ENCODE assay signal across 9 cellular contexts in genomic region chr9:134644715-134645606, GRCh38. TPM values are rescaled to one million over a fixed set of nuclear protein-coding genes. Genes with fewer than 3 reads are reported as not detected.
DNase-seq lines count a peak whose midpoint lies in the region; ATAC-seq, FAIRE-seq and TF ChIP-seq lines count a peak whose summit lies in the region.
"Had no signal": no experiment of that assay in that cellular context is flagged by ENCODE, and none has a peak within 500 bp of the region (broad histone marks: within the 10 kb centered on the region; RNA-seq: fewer than 3 reads in every experiment).

No MANE protein-coding gene starts in this region.

- H3K9me3 ChIP-seq in IMR-90 (ENCODE audit: control insufficient read depth, insufficient read depth, low read length) (no peaks in the 10 kb centered on the region), HepG2 (ENCODE audit: low read length) (no peaks in the 10 kb centered on the region), tibial artery (no peaks in the 10 kb centered on the region)

- CTCF ChIA-PET in IMR-90 (lab: Yijun Ruan, JAX), result no interaction called here
- CTCF ChIA-PET in HepG2 (lab: Yijun Ruan, JAX; ENCODE audit: low intra/inter-chr PET ratio, low total read pairs), result no interaction called here

- peaks cover 29% of the 10 kb centered on the region for H3K9me1 ChIP-seq in IMR-90 (ENCODE audit: insufficient read depth, low read length)

- H2BK15ac ChIP-seq in IMR-90 (ENCODE audit: low read depth, low read length), result no peak overlapping the region; the same call in 2 of the 3 replicates

- H3K18ac ChIP-seq in IMR-90 (ENCODE audit: low read depth, low read length), result peak overlapping the region; percentile 4; the same call in 1 of the 2 replicates

- TF ChIP-seq POLR2A in IMR-90 (IDR thresholded peaks at IDR 0.05; ENCODE audit: low read depth, low read length) (no peak; the same call in 1 of the 2 replicates), HepG2 (IDR thresholded peaks at IDR 0.05; ENCODE audit: insufficient read depth in 1 of 2, low read depth in 2 of 2, low read length in 2 of 2) (no peak)

- dilution Hi-C loops in IMR-90 (cut with HindIII; ENCODE audit: low sequenced_read_pairs, unreplicated experiment), result no loop called here

- H3K36me3 ChIP-seq in IMR-90 (ENCODE audit: control insufficient read depth, insufficient read depth, low read length) (peaks cover 30% of the 10 kb centered on the region), bronchial epithelial cell (ENCODE audit: control insufficient read depth, insufficient read depth, low read length) (no peaks in the 10 kb centered on the region), HepG2 (replicated peaks in 1 of 2; ENCODE audit: control insufficient read depth in 1 of 2, insufficient read depth in 2 of 2, low read length in 2 of 2) (no peaks in the 10 kb centered on the region), tibial artery (no peaks in the 10 kb centered on the region)

- no TSS peak for BruUV-seq in IMR-90 (replicated peaks; lab: Mats Ljungman, UMichigan)
- BruUV-seq in HepG2 (replicated peaks; lab: Mats Ljungman, UMichigan), result no TSS peak

- DNase-seq in IMR-90, result peak; percentile 99
- DNase-seq in bronchial epithelial cell (ENCODE audit: low read depth), result peak; percentile 92
- no peak for DNase-seq in HepG2 (ENCODE audit: low spot score)
- DNase-seq in tibial artery, result peak; percentile 85 to 93
- DNase-seq in NCI-H2107 (lab: John Stamatoyannopoulos, UW), result no peak
- DNase-seq in inferior parietal cortex (ENCODE audit: extremely low spot score), result no peak
- no peak for DNase-seq in NCI-H510A treated with DMSO at 0.1 percent for 48 hours (lab: John Stamatoyannopoulos, UW)

- H3K79me1 ChIP-seq in IMR-90 (ENCODE audit: low read depth in 1 of 2, low read length in 2 of 2), result peaks cover 0 to 55% of the 10 kb centered on the region in 2 experiments; a peak in 3 of 4 replicates

- peak overlapping the region; percentile 38; the same call in 1 of the 2 replicates for H2BK120ac ChIP-seq in IMR-90 (ENCODE audit: low read depth, low read length)

- intact Hi-C loops in IMR-90 (cut with micrococcal nuclease), result loop anchor here (2.0 to 10.0 kb wide), 5 partner anchors 16 to 480 kb away; partner anchors contain the start of gene RNU6ATAC
- intact Hi-C loops in HepG2 (cut with micrococcal nuclease; ENCODE audit: unreplicated experiment), result no loop called here
- intact Hi-C loops in tibial artery (cut with DNase I; ENCODE audit: low total_unique reads), result loop anchor here (5.0 to 10.0 kb wide), 2 partner anchors 193 to 470 kb away; no protein-coding TSS in a partner anchor

- no peak overlapping the region for H2BK20ac ChIP-seq in IMR-90 (ENCODE audit: low read depth, low read length)

- H2AFZ ChIP-seq in IMR-90 (replicated peaks; ENCODE audit: low read length, poor library complexity) (peak overlapping the region; percentile 82), HepG2 (ENCODE audit: low read length) (no peak overlapping the region)

- ATAC-seq in IMR-90 (ENCODE audit: low read depth) (peak; percentile 44), HepG2 (no peak; the same call in 2 of the 3 replicates), GM19324 (IDR thresholded peaks at IDR 0.05; ENCODE audit: low FRiP score, unreplicated experiment) (no peak)

- H3K27me3 ChIP-seq in IMR-90 (ENCODE audit: control insufficient read depth, insufficient read depth, low read length) (no peaks in the 10 kb centered on the region), bronchial epithelial cell (ENCODE audit: control insufficient read depth, insufficient read depth, low read length) (no peaks in the 10 kb centered on the region), HepG2 (ENCODE audit: control insufficient read depth in 1 of 2, insufficient read depth in 2 of 2, low read length in 2 of 2) (peaks cover 11 to 60% of the 10 kb centered on the region in 2 experiments), tibial artery (no peaks in the 10 kb centered on the region)

- peak overlapping the region; percentile 84 for H2AK9ac ChIP-seq in IMR-90 (replicated peaks; ENCODE audit: low read depth, low read length, poor library complexity)

- WGBS in IMR-90 (ENCODE audit: extremely low coverage in 2 of 2, insufficient read length in 1 of 2), 2 experiments, result 0% methylated on average over 6 of the region's 22 CpGs; no CpG with 5 or more reads in 1 of the 2 experiments
- 5% methylated on average over 6 of the region's 22 CpGs for WGBS in HepG2 (ENCODE audit: low lambda C conversion rate)

- H3K23ac ChIP-seq in IMR-90 (ENCODE audit: low read depth, low read length), result peak overlapping the region; percentile 66; the same call in 1 of the 2 replicates

- H4K8ac ChIP-seq in IMR-90 (ENCODE audit: low read depth in 2 of 2, low read length in 2 of 2), result peak overlapping the region in 1 of 2 experiments; percentile 47; a peak in 2 of 4 replicates

- peaks cover 66% of the 10 kb centered on the region for H4K20me1 ChIP-seq in IMR-90 (ENCODE audit: insufficient read depth, low read length)
- H4K20me1 ChIP-seq in HepG2 (ENCODE audit: insufficient read depth, low read length), result no peaks in the 10 kb centered on the region

- H3K4me3 ChIP-seq in IMR-90 (ENCODE audit: insufficient read depth, low read depth, low read length) (peak overlapping the region; percentile 44), bronchial epithelial cell (ENCODE audit: low read depth, low read length) (no peak overlapping the region), HepG2 (replicated peaks in 1 of 3; ENCODE audit: insufficient read depth in 1 of 3, low read depth in 2 of 3, low read length in 3 of 3) (no peak overlapping the region), tibial artery (peak overlapping the region; percentile 82 to 91)

- FAIRE-seq in bronchial epithelial cell (lab: Jason Lieb, UNC), result no peak
- FAIRE-seq in HepG2 (lab: Jason Lieb, UNC), result no peak
- FAIRE-seq: colon had no signal

- no peaks in the 10 kb centered on the region for H3K79me2 ChIP-seq in HepG2 (ENCODE audit: insufficient read depth, low read length)

- H3K14ac ChIP-seq in IMR-90 (replicated peaks; ENCODE audit: low read depth, low read length), result peak overlapping the region; percentile 35

- H3K9ac ChIP-seq in IMR-90 (ENCODE audit: low read depth, low read length) (peak overlapping the region; percentile 54), HepG2 (ENCODE audit: insufficient read depth, low read depth, low read length) (no peak overlapping the region)

- TF ChIP-seq EP300 in HepG2 (IDR thresholded peaks at IDR 0.05; ENCODE audit: low read depth in 2 of 2, low read length in 2 of 2) (no peak), HepG2 (CRISPR knock-in tag; IDR thresholded peaks at IDR 0.05; ENCODE audit: borderline replicate concordance) (no peak)

- TF ChIP-seq CTCF in IMR-90 (conservative IDR thresholded peaks at IDR 0.05; ENCODE audit: low read depth, low read length), result no peak
- TF ChIP-seq CTCF in bronchial epithelial cell (IDR thresholded peaks at IDR 0.05; ENCODE audit: insufficient read depth, low read length, severe bottlenecking), result no peak
- no peak for TF ChIP-seq CTCF in HepG2 (CRISPR knock-in tag; IDR thresholded peaks at IDR 0.05)
- TF ChIP-seq CTCF in tibial artery (IDR thresholded peaks at IDR 0.05), result no peak

- H2BK5ac ChIP-seq in IMR-90 (ENCODE audit: low read depth, low read length, poor library complexity, severe bottlenecking), result peak overlapping the region; percentile 77

- in situ Hi-C loops in IMR-90 (cut with MboI; ENCODE audit: low sequenced_read_pairs), result loop anchor here (5.0 kb wide), 1 partner anchor 193 kb away; no protein-coding TSS in a partner anchor
- in situ Hi-C loops in HepG2 (cut with HindIII; ENCODE audit: extremely low pct_ligation_motif_present, low pct_unique_long_range_greater_than_20kb), result no loop called here

- H4K91ac ChIP-seq in IMR-90 (ENCODE audit: insufficient read depth, low read depth, low read length), result peak overlapping the region; percentile 63

- peak overlapping the region; percentile 68 for H3K4ac ChIP-seq in IMR-90 (ENCODE audit: low read depth, low read length)

- TF ChIP-seq RAD21 in IMR-90 (IDR thresholded peaks at IDR 0.05; ENCODE audit: low read length) (0 out of 2 replicates have a peak, but pooled peaks have one; percentile 0), HepG2 (CRISPR knock-in tag; IDR thresholded peaks at IDR 0.05) (no peak)

- H3K4me1 ChIP-seq in IMR-90 (ENCODE audit: control insufficient read depth, insufficient read depth, low read length) (peaks cover 43% of the 10 kb centered on the region), HepG2 (ENCODE audit: insufficient read depth, low read length) (no peaks in the 10 kb centered on the region), tibial artery (peaks cover 0 to 74% (median 61%) of the 10 kb centered on the region in 4 donors)

- peak overlapping the region; percentile 84 for H3K4me2 ChIP-seq in IMR-90 (ENCODE audit: low read depth, low read length)
- no peak overlapping the region for H3K4me2 ChIP-seq in HepG2 (ENCODE audit: low read depth, low read length)

- H3K56ac ChIP-seq in IMR-90 (ENCODE audit: extremely low read depth, insufficient read depth, low read length), result peak overlapping the region; percentile 30; the same call in 1 of the 2 replicates

- H2AK5ac ChIP-seq in IMR-90 (ENCODE audit: low read depth, low read length), result peak overlapping the region; percentile 93

- H3K27ac ChIP-seq in IMR-90 (ENCODE audit: insufficient read depth, low read length) (peak overlapping the region; percentile 87), HepG2 (ENCODE audit: extremely low read length, insufficient read depth, low read length) (no peak overlapping the region), tibial artery (peak overlapping the region; percentile 85 to 96)

- no peak overlapping the region for H4K5ac ChIP-seq in IMR-90 (ENCODE audit: low read depth, low read length)

- POLR2A ChIA-PET in IMR-90 (lab: Charles Lee; ENCODE audit: unreplicated experiment) (interaction anchor here (0.6 to 1.0 kb wide), 3 partner anchors 26 to 187 kb away, joined by 3 to 7 read pairs (median 4); no protein-coding TSS in a partner anchor), HepG2 (lab: Yijun Ruan, JAX) (no interaction called here)

RNA-seq across cellular contexts. Expression of gene COL5A1, which starts 3.4 kb away (rescaled TPM):
- 19.2 and 21.1 TPM in 2 replicates for total RNA-seq in IMR-90 (2012; rRNA removed)
- polyA plus RNA-seq in IMR-90 (2012; rRNA removed), result 154 and 173 TPM in 2 replicates
- polyA plus RNA-seq in IMR-90 (2012; cell fraction: cytosol; rRNA removed), result 95.5 and 194 TPM in 2 replicates
- 391 and 419 TPM in 2 replicates for polyA plus RNA-seq in IMR-90 (2012; cell fraction: nucleus; rRNA removed; ENCODE audit: low replicate concordance)
- 0.90 and 6.3 TPM in 2 replicates for total RNA-seq in bronchial epithelial cell
- not detected in 2 replicates for total RNA-seq in HepG2 (2016; rRNA removed; fragmentation: Illumina TruSeq; extraction: Trizol)
- not detected in 2 replicates for total RNA-seq in HepG2 (2016; cell fraction: cytosol; rRNA removed; fragmentation: Illumina TruSeq; extraction: Trizol; ENCODE audit: low read depth)
- total RNA-seq in HepG2 (2016; cell fraction: insoluble cytoplasmic fraction; rRNA removed; fragmentation: Illumina TruSeq; extraction: Trizol), result not detected in 2 replicates
- total RNA-seq in HepG2 (2016; cell fraction: membrane; rRNA removed; fragmentation: Illumina TruSeq; extraction: Trizol), result not detected in 2 replicates
- not detected in 2 replicates for total RNA-seq in HepG2 (2016; cell fraction: nucleus; rRNA removed; fragmentation: Illumina TruSeq; extraction: Trizol)
- polyA plus RNA-seq in HepG2 (2011; rRNA removed), result under 0.01 TPM in 1 of 2 replicates, not detected in the other
- under 0.01 TPM in 1 of 2 replicates, not detected in the other for polyA plus RNA-seq in HepG2 (2011; cell fraction: cytosol; rRNA removed)
- 0.07 and 0.08 TPM in 2 replicates for polyA plus RNA-seq in HepG2 (2011; cell fraction: nucleus; rRNA removed)
- polyA plus RNA-seq in HepG2 (2012), result not detected in 2 replicates
- polyA plus RNA-seq in HepG2 (2016; cell fraction: cytosol; fragmentation: Illumina TruSeq; extraction: Trizol; ENCODE audit: low read depth), result not detected in 2 replicates
- polyA plus RNA-seq in HepG2 (2016; cell fraction: insoluble cytoplasmic fraction; fragmentation: Illumina TruSeq; extraction: Trizol; ENCODE audit: low read depth), result not detected in 2 replicates
- not detected in 2 replicates for polyA plus RNA-seq in HepG2 (2016; cell fraction: membrane; fragmentation: Illumina TruSeq; extraction: Trizol; ENCODE audit: low read depth)
- 0.19 TPM in 1 of 2 replicates, not detected in the other for polyA plus RNA-seq in HepG2 (2016; cell fraction: nucleus; fragmentation: Illumina TruSeq; extraction: Trizol; ENCODE audit: insufficient read depth, low read depth)
- polyA minus RNA-seq in HepG2 (2011; rRNA and poly(A)+ RNA removed; ENCODE audit: low replicate concordance), result 0.04 and 20.3 TPM in 2 replicates
- 0.20 TPM in 1 of 2 replicates, not detected in the other for polyA minus RNA-seq in HepG2 (2011; cell fraction: cytosol; rRNA and poly(A)+ RNA removed)
- polyA minus RNA-seq in HepG2 (2011; cell fraction: nucleus; rRNA and poly(A)+ RNA removed), result not detected in 2 replicates

Comparison
In these comparisons a context has a peak if more than half of its experiments do, and no peak if none do; other contexts are left out.
1. DNase-seq: peak in IMR-90 (single experiment), bronchial epithelial cell (single experiment) and tibial artery (2 of 2); none in HepG2 (single experiment), NCI-H2107 (single experiment), inferior parietal cortex (single experiment) and NCI-H510A treated with DMSO at 0.1 percent for 48 hours (single experiment).
2. H3K4me3 ChIP-seq: peak in IMR-90 (single experiment) and tibial artery (2 of 2); none in bronchial epithelial cell (single experiment) and HepG2 (0 of 3).